ENCODE assay signal across 16 cellular contexts in the genomic region with DNA sequence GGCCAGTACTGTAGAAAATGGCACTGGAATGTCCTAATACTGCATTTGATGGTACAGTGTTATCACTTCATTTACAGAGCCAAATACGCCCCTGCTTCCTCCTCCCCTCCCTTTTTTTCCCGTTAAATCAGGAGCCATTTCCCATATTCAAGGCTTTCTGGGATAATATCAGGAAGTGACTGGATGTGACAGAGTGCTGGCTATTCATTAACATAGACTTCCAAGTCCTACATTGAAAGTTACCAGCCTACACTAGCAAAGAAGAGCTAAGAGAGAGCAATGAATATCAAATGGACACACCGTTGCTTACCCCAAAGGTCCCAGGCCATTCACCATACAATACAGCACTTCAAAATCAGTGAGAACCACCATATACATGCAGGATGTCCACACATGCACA. TPM values are rescaled to one million over a fixed set of nuclear protein-coding genes. Genes with fewer than 3 reads are reported as not detected.
DNase-seq lines count a peak whose midpoint lies in the region; TF ChIP-seq lines count a peak whose summit lies in the region.
"Had no signal": no experiment of that assay in that cellular context is flagged by ENCODE, and none has a peak within 500 bp of the region (broad histone marks: within the 10 kb centered on the region; RNA-seq: fewer than 3 reads in every experiment).

No MANE protein-coding gene starts in this region.

- no peaks in the 10 kb centered on the region for H3K9me3 Mint-ChIP-seq in chondrocyte (ENCODE audit: low read depth)
- no peaks in the 10 kb centered on the region for H3K9me3 Mint-ChIP-seq in nephron
- H3K9me3 Mint-ChIP-seq: CD4-positive, alpha-beta memory T cell; HFFc6 had no signal

- no peaks in the 10 kb centered on the region for H3K36me3 Mint-ChIP-seq in chondrocyte (ENCODE audit: low read depth)
- H3K36me3 Mint-ChIP-seq in nephron (ENCODE audit: low read depth): no peaks in the 10 kb centered on the region
- H3K36me3 Mint-ChIP-seq: CD4-positive, alpha-beta memory T cell had no signal

- no peak overlapping the region for H3K9ac ChIP-seq in skeletal muscle tissue (ENCODE audit: low read depth in 1 of 3, low read length in 3 of 3)

- H3K4me3 Mint-ChIP-seq in chondrocyte (ENCODE audit: unreplicated experiment) (no peak overlapping the region), nephron (no peak overlapping the region)
- H3K4me3 Mint-ChIP-seq: CD4-positive, alpha-beta memory T cell; HFFc6 had no signal

- no peak for TF ChIP-seq CTCF in chondrocyte (IDR thresholded peaks at IDR 0.05)
- TF ChIP-seq CTCF in nephron (IDR thresholded peaks at IDR 0.05; ENCODE audit: unreplicated experiment in 3 of 3): no peak

- peaks cover 30% of the 10 kb centered on the region for H3K27me3 Mint-ChIP-seq in chondrocyte (ENCODE audit: low read depth)
- peaks cover 23% of the 10 kb centered on the region for H3K27me3 Mint-ChIP-seq in nephron (ENCODE audit: low read depth)

- H3K4me1 Mint-ChIP-seq in chondrocyte (ENCODE audit: low read depth) (peaks cover 12% of the 10 kb centered on the region), nephron (peaks cover 47% of the 10 kb centered on the region)

- no peak overlapping the region for H3K4me3 ChIP-seq in skeletal muscle tissue (ENCODE audit: low read length in 3 of 3)
- H3K4me3 ChIP-seq: K562 had no signal

- no peaks in the 10 kb centered on the region for H3K9me3 ChIP-seq in skeletal muscle tissue (ENCODE audit: control insufficient read depth in 3 of 3, low read length in 3 of 3)
- H3K9me3 ChIP-seq: BE2C had no signal

- peaks cover 25 to 34% (median 32%) of the 10 kb centered on the region in 3 donors for H3K4me1 ChIP-seq in skeletal muscle tissue (ENCODE audit: control insufficient read depth in 3 of 3, insufficient read depth in 3 of 3, low read length in 3 of 3)
- H3K4me1 ChIP-seq: BE2C had no signal

- in situ Hi-C loops in ACHN (cut with HindIII; ENCODE audit: low pct_ligation_motif_present, low pct_unique_long_range_greater_than_20kb, low sequenced_read_pairs): no loop called here
- in situ Hi-C loops in G401 (cut with HindIII; ENCODE audit: low sequenced_read_pairs): no loop called here

- H3K36me3 ChIP-seq in skeletal muscle tissue (ENCODE audit: control insufficient read depth in 3 of 3, insufficient read depth in 3 of 3, low read length in 3 of 3): no peaks in the 10 kb centered on the region
- H3K36me3 ChIP-seq: BE2C had no signal

- H3K27ac Mint-ChIP-seq in chondrocyte (ENCODE audit: unreplicated experiment) (peak overlapping the region; percentile 79), nephron (peak overlapping the region; percentile 31 to 42 (median 34))
- H3K27ac Mint-ChIP-seq: HFFc6 had no signal

- H3K27me3 ChIP-seq in skeletal muscle tissue (ENCODE audit: control insufficient read depth in 3 of 3, insufficient read depth in 3 of 3, low read length in 3 of 3): peaks cover 0 to 3% (median 0%) of the 10 kb centered on the region in 3 donors
- H3K27me3 ChIP-seq: BE2C had no signal

- DNase-seq in ACHN: peak; percentile 42
- DNase-seq in chondrocyte (ENCODE audit: low spot score): no peak
- no peak for DNase-seq in G401 (ENCODE audit: low spot score)
- no peak for DNase-seq in effector CD8-positive, alpha-beta T cell (lab: John Stamatoyannopoulos, UW)
- no peak for DNase-seq in stimulated activated CD4-positive, alpha-beta T cell treated with anti-CD3 and anti-CD28 coated beads, Interleukin-4, amount 100 ng/mL, for 4 hours
- DNase-seq: BE2C; CD4-positive, alpha-beta memory T cell; COR-L47; DND-41; GF-D8; HFFc6 had no signal

- H3K27ac ChIP-seq in skeletal muscle tissue (ENCODE audit: low read depth, low read length): peak overlapping the region; percentile 16
- H3K27ac ChIP-seq: C4-2B had no signal

RNA-seq across cellular contexts. Expression of gene ABCC8, which starts 32.2 kb away (rescaled TPM):
- total RNA-seq in chondrocyte (not detected in 3 replicates), skeletal muscle tissue (3.7 TPM)
- total RNA-seq in G401 (2014; rRNA removed; shearing (Covaris generic)): 0.47 and 1.1 TPM in 2 replicates
- total RNA-seq: A172; CD4-positive, alpha-beta memory T cell; HFFc6; K562 had no signal

RNA-seq across cellular contexts. Expression of gene USH1C, which starts 35.4 kb away (rescaled TPM):
- total RNA-seq in chondrocyte (0.72 to 0.92 TPM in 2 of 3 replicates, not detected in the other), skeletal muscle tissue (not detected)
- not detected in 2 replicates for total RNA-seq in G401 (2014; rRNA removed; shearing (Covaris generic))
- total RNA-seq: A172; CD4-positive, alpha-beta memory T cell; HFFc6; K562 had no signal

RNA-seq across cellular contexts. Expression of gene OTOG, which starts 38.2 kb away (rescaled TPM):
- 0.08 to 0.82 TPM in 2 of 3 replicates, not detected in the other for total RNA-seq in chondrocyte
- total RNA-seq in skeletal muscle tissue: under 0.01 TPM
- total RNA-seq in G401 (2014; rRNA removed; shearing (Covaris generic)): not detected in 2 replicates
- total RNA-seq: A172; CD4-positive, alpha-beta memory T cell; HFFc6; K562 had no signal
